Comparison of ENCODE assay signal across 1 cellular context in genomic region chr1:1274299-1274930, GRCh38.
TF ChIP-seq lines count a peak whose summit lies in the region.

No MANE protein-coding gene starts in this region.

TF ChIP-seq in GM23338, 12 proteins besides CTCF, POLR2A, EP300 and RAD21 (continued from another document):
- TF ChIP-seq, protein P1, sequence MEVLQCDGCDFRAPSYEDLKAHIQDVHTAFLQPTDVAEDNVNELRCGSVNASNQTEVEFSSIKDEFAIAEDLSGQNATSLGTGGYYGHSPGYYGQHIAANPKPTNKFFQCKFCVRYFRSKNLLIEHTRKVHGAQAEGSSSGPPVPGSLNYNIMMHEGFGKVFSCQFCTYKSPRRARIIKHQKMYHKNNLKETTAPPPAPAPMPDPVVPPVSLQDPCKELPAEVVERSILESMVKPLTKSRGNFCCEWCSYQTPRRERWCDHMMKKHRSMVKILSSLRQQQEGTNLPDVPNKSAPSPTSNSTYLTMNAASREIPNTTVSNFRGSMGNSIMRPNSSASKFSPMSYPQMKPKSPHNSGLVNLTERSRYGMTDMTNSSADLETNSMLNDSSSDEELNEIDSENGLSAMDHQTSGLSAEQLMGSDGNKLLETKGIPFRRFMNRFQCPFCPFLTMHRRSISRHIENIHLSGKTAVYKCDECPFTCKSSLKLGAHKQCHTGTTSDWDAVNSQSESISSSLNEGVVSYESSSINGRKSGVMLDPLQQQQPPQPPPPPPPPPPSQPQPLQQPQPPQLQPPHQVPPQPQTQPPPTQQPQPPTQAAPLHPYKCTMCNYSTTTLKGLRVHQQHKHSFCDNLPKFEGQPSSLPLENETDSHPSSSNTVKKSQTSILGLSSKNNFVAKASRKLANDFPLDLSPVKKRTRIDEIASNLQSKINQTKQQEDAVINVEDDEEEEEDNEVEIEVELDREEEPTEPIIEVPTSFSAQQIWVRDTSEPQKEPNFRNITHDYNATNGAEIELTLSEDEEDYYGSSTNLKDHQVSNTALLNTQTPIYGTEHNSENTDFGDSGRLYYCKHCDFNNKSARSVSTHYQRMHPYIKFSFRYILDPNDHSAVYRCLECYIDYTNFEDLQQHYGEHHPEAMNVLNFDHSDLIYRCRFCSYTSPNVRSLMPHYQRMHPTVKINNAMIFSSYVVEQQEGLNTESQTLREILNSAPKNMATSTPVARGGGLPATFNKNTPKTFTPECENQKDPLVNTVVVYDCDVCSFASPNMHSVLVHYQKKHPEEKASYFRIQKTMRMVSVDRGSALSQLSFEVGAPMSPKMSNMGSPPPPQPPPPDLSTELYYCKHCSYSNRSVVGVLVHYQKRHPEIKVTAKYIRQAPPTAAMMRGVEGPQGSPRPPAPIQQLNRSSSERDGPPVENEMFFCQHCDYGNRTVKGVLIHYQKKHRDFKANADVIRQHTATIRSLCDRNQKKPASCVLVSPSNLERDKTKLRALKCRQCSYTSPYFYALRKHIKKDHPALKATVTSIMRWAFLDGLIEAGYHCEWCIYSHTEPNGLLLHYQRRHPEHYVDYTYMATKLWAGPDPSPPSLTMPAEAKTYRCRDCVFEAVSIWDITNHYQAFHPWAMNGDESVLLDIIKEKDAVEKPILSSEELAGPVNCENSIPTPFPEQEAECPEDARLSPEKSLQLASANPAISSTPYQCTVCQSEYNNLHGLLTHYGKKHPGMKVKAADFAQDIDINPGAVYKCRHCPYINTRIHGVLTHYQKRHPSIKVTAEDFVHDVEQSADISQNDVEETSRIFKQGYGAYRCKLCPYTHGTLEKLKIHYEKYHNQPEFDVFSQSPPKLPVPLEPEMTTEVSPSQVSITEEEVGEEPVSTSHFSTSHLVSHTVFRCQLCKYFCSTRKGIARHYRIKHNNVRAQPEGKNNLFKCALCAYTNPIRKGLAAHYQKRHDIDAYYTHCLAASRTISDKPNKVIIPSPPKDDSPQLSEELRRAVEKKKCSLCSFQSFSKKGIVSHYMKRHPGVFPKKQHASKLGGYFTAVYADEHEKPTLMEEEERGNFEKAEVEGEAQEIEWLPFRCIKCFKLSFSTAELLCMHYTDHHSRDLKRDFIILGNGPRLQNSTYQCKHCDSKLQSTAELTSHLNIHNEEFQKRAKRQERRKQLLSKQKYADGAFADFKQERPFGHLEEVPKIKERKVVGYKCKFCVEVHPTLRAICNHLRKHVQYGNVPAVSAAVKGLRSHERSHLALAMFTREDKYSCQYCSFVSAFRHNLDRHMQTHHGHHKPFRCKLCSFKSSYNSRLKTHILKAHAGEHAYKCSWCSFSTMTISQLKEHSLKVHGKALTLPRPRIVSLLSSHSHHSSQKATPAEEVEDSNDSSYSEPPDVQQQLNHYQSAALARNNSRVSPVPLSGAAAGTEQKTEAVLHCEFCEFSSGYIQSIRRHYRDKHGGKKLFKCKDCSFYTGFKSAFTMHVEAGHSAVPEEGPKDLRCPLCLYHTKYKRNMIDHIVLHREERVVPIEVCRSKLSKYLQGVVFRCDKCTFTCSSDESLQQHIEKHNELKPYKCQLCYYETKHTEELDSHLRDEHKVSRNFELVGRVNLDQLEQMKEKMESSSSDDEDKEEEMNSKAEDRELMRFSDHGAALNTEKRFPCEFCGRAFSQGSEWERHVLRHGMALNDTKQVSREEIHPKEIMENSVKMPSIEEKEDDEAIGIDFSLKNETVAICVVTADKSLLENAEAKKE (CRISPR knock-in tag; IDR thresholded peaks at IDR 0.05): no peak
- no peak for TF ChIP-seq STAT1 (IDR thresholded peaks at IDR 0.05; ENCODE audit: unreplicated experiment)
